8 cellular contexts compared by ENCODE assay signal in the genomic region with DNA sequence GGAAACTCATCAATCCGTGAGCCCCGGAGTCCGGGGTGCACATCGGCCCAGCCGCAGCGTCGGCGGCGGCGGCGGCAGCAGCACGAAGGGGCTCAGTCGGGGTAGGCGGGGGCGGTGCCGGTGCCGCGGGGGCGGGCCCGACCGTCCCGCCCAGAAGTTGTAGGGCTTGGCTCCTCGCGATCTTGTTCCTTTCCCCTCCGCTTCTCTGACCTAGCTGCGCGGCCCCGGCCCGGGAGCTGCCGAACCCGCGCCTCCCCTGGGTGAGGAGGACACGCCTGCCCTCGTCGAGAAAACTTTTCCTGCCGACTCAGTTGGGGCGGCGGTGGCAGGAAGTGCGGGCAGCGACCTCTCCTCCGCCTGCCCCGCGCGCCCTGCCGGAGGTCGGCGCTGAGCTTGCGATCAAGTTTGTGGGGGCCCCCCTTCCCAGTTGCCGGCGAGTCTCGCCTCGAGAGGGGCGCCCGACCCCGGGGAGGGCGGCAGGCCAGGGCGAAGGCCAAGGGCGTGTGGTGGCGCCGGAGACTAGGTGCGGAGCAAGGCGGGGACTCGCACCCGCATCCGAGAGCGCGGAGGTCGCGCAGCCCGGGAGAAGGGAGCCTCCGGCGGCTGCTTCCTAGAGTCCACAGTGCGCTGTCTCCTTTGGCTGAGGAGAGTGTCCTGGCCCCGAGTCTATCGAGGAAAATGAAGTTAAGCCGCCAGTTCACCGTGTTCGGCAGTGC. TPM values are rescaled to one million over a fixed set of nuclear protein-coding genes. Genes with fewer than 3 reads are reported as not detected.
DNase-seq lines count a peak whose midpoint lies in the region; ATAC-seq and TF ChIP-seq lines count a peak whose summit lies in the region.

A gene (plus strand): TSS at position 188 of the 716 bp plus-strand sequence. CDS start 491 bp downstream, at position 679.

- H3K27me3 Mint-ChIP-seq in activated CD8-positive, alpha-beta T cell treated with anti-CD3 and anti-CD28 coated beads, Interleukin-2, amount 10 ng/mL, durations not matched to agents 7 days and 5 days (ENCODE audit: low read depth) = no peaks in the 10 kb centered on the region
- peaks cover 6 to 10% of the 10 kb centered on the region in 2 donors for H3K27me3 Mint-ChIP-seq in effector memory CD8-positive, alpha-beta T cell

- peak within 1 kb of the TSS; percentile 35 for H3K4me2 ChIP-seq in mesendoderm (ENCODE audit: low read length)

- H3K18ac ChIP-seq in mesendoderm (ENCODE audit: low read length) = peak within 1 kb of the TSS; percentile 91

- H2AK5ac ChIP-seq in mesendoderm (ENCODE audit: low read length) = no peak within 1 kb of the TSS

- DNase-seq in AG09309 (ENCODE audit: low read depth) (no peak), NCI-H748 treated with DMSO at 0.1 percent for 48 hours (lab: John Stamatoyannopoulos, UW) (peak; percentile 17), mesendoderm (peak; percentile 81)
- DNase-seq in activated CD8-positive, alpha-beta T cell treated with anti-CD3 and anti-CD28 coated beads, Interleukin-2, amount 10 ng/mL, durations not matched to agents 7 days and 5 days = peak; percentile 87
- peak; percentile 73 to 77 (median 74) for DNase-seq in effector memory CD8-positive, alpha-beta T cell
- DNase-seq in stimulated activated CD8-positive, alpha-beta memory T cell treated with anti-CD3 and anti-CD28 coated beads, Interleukin-15, amount 100 ng/mL, for 4 hours (ENCODE audit: low read depth in 2 of 2) = peak; percentile 63 to 72

- H3K27me3 ChIP-seq in mesendoderm (ENCODE audit: insufficient read depth, low read length, poor library complexity) = no peaks in the 10 kb centered on the region

- H3K79me2 ChIP-seq in mesendoderm (ENCODE audit: control insufficient read depth, insufficient read depth, low read length) = peaks cover 46% of the 10 kb centered on the region

- H3K4ac ChIP-seq in mesendoderm (ENCODE audit: low read depth, low read length) = peak within 1 kb of the TSS; percentile 89

- H2BK5ac ChIP-seq in mesendoderm (ENCODE audit: low read length) = peak within 1 kb of the TSS; percentile 41

- H2BK15ac ChIP-seq in mesendoderm (replicated peaks; ENCODE audit: low read depth) = no peak within 1 kb of the TSS

- no peaks in the 10 kb centered on the region for H3K36me3 ChIP-seq in mesendoderm (ENCODE audit: control insufficient read depth, insufficient read depth, low read length)

- peak within 1 kb of the TSS; percentile 15 for H3K23ac ChIP-seq in mesendoderm (ENCODE audit: low read length)

- H3K4me3 ChIP-seq in AG09309 (ENCODE audit: control insufficient read depth, low read depth, low read length) = peak within 1 kb of the TSS; percentile 88
- H3K4me3 ChIP-seq in mesendoderm (ENCODE audit: low read length) = peak within 1 kb of the TSS; percentile 96

- peak within 1 kb of the TSS; percentile 91 for H3K27ac ChIP-seq in mesendoderm (ENCODE audit: low read depth, low read length)

- no peak for TF ChIP-seq CTCF in AG09309 (IDR thresholded peaks at IDR 0.05; ENCODE audit: control insufficient read depth, insufficient read depth, low read depth, low read length, missing control alignments)

- no peak within 1 kb of the TSS for H4K5ac ChIP-seq in mesendoderm (ENCODE audit: low read length)

- H3K4me1 ChIP-seq in mesendoderm (ENCODE audit: control insufficient read depth, low read depth, low read length) = peaks cover 4% of the 10 kb centered on the region

- H3K9me3 Mint-ChIP-seq in activated CD8-positive, alpha-beta T cell treated with anti-CD3 and anti-CD28 coated beads, Interleukin-2, amount 10 ng/mL, durations not matched to agents 7 days and 5 days (ENCODE audit: insufficient read depth) = no peaks in the 10 kb centered on the region
- no peaks in the 10 kb centered on the region for H3K9me3 Mint-ChIP-seq in effector memory CD8-positive, alpha-beta T cell

- ATAC-seq in GM18907 (IDR thresholded peaks at IDR 0.05; ENCODE audit: unreplicated experiment) = peak; percentile 63
- ATAC-seq in HG03175 (IDR thresholded peaks at IDR 0.05; ENCODE audit: unreplicated experiment) = peak; percentile 55
- ATAC-seq in activated CD8-positive, alpha-beta T cell treated with anti-CD3 and anti-CD28 coated beads, Interleukin-2, amount 10 ng/mL, durations not matched to agents 7 days and 5 days = peak; percentile 78
- peak; percentile 67 for ATAC-seq in effector memory CD8-positive, alpha-beta T cell (replicated peaks)

- CTCF ChIA-PET in activated CD8-positive, alpha-beta T cell treated with anti-CD3 and anti-CD28 coated beads, Interleukin-2, amount 10 ng/mL, durations not matched to agents 7 days and 5 days (lab: Charles Lee) = interaction anchor here (0.6 to 4.3 kb wide), 12 partner anchors 9 to 822 kb away, joined by 3 to 28 read pairs (median 4); a partner anchor contains a TSS

- no peak within 1 kb of the TSS for H4K8ac ChIP-seq in mesendoderm (ENCODE audit: low read depth, low read length)

- H3K36me3 Mint-ChIP-seq in activated CD8-positive, alpha-beta T cell treated with anti-CD3 and anti-CD28 coated beads, Interleukin-2, amount 10 ng/mL, durations not matched to agents 7 days and 5 days (ENCODE audit: low read depth) = peaks cover 15% of the 10 kb centered on the region
- H3K36me3 Mint-ChIP-seq in effector memory CD8-positive, alpha-beta T cell (ENCODE audit: insufficient read depth) = peaks cover 22% of the 10 kb centered on the region

- peak within 1 kb of the TSS; percentile 91 for H3K9ac ChIP-seq in mesendoderm (ENCODE audit: low read length)

- POLR2A ChIA-PET in activated CD8-positive, alpha-beta T cell treated with anti-CD3 and anti-CD28 coated beads, Interleukin-2, amount 10 ng/mL, durations not matched to agents 7 days and 5 days (lab: Charles Lee) = interaction anchor here (0.8 to 2.4 kb wide), 7 partner anchors 9 to 280 kb away, joined by 3 to 15 read pairs (median 4); a partner anchor contains a TSS

- peak within 1 kb of the TSS; percentile 96 for H3K27ac Mint-ChIP-seq in activated CD8-positive, alpha-beta T cell treated with anti-CD3 and anti-CD28 coated beads, Interleukin-2, amount 10 ng/mL, durations not matched to agents 7 days and 5 days
- H3K27ac Mint-ChIP-seq in effector memory CD8-positive, alpha-beta T cell = peak within 1 kb of the TSS; percentile 78 to 84

- peak within 1 kb of the TSS; percentile 69 for H2BK120ac ChIP-seq in mesendoderm (ENCODE audit: low read depth, low read length)

- WGBS in mesendoderm (ENCODE audit: extremely low coverage, insufficient coverage, low lambda C conversion rate) = no CpG with 5 or more reads among the region's 78 CpGs

- peaks cover 48% of the 10 kb centered on the region for H3K4me1 Mint-ChIP-seq in activated CD8-positive, alpha-beta T cell treated with anti-CD3 and anti-CD28 coated beads, Interleukin-2, amount 10 ng/mL, durations not matched to agents 7 days and 5 days (ENCODE audit: low read depth)
- peaks cover 39 to 43% of the 10 kb centered on the region in 2 donors for H3K4me1 Mint-ChIP-seq in effector memory CD8-positive, alpha-beta T cell (ENCODE audit: low read depth in 2 of 2)

- peaks cover 2% of the 10 kb centered on the region for H3K79me1 ChIP-seq in mesendoderm (ENCODE audit: low read length)

- peak within 1 kb of the TSS; percentile 87 for H3K4me3 Mint-ChIP-seq in activated CD8-positive, alpha-beta T cell treated with anti-CD3 and anti-CD28 coated beads, Interleukin-2, amount 10 ng/mL, durations not matched to agents 7 days and 5 days
- peak within 1 kb of the TSS; percentile 80 to 86 for H3K4me3 Mint-ChIP-seq in effector memory CD8-positive, alpha-beta T cell

- peak within 1 kb of the TSS; percentile 94 for H3K56ac ChIP-seq in mesendoderm (ENCODE audit: low read length)

RNA-seq across cellular contexts. Expression of the gene that starts here (rescaled TPM):
- total RNA-seq in activated CD8-positive, alpha-beta T cell treated with anti-CD3 and anti-CD28 coated beads, Interleukin-2, amount 10 ng/mL, durations not matched to agents 7 days and 5 days = 10 to 100 TPM; 26.3 to 28.3 TPM
- polyA plus RNA-seq in mesendoderm (2013, experiment 1 of 2) = 56.3 TPM
- polyA plus RNA-seq in mesendoderm (2013, experiment 2 of 2) = 55.7 TPM
